ENCODE assay signal across 22 cellular contexts in genomic region chr17:37788531-37788930, GRCh38. TPM values are rescaled to one million over a fixed set of nuclear protein-coding genes. Genes with fewer than 3 reads are reported as not detected.
DNase-seq lines count a peak whose midpoint lies in the region; ATAC-seq and TF ChIP-seq lines count a peak whose summit lies in the region.
"Had no signal": no experiment of that assay in that cellular context is flagged by ENCODE, and none has a peak within 500 bp of the region (broad histone marks: within the 10 kb centered on the region; RNA-seq: fewer than 3 reads in every experiment).

No MANE protein-coding gene starts in this region.

- peaks cover 7% of the 10 kb centered on the region for H3K4me1 Mint-ChIP-seq in activated naive CD8-positive, alpha-beta T cell treated with anti-CD3 and anti-CD28 coated beads, Interleukin-2, amount 50 U/mL, for 24 hours
- H3K4me1 Mint-ChIP-seq: CD4-positive, CD25-positive, alpha-beta regulatory T cell; CD8-positive, alpha-beta memory T cell; GM23338 had no signal

- peak overlapping the region; percentile 2 for H3K4me2 ChIP-seq in hepatocyte
- H3K4me2 ChIP-seq: GM23338 had no signal

- intact Hi-C loops in mucosa of descending colon (cut with DNase I, micrococcal nuclease) (loop anchor here in 1 of 2 donors (10.0 kb wide), 1 partner anchor 134 kb away; no protein-coding TSS in a partner anchor), cardiac septum (cut with DNase I) (no loop called here)

- no peak overlapping the region for H3K4me3 Mint-ChIP-seq in activated naive CD8-positive, alpha-beta T cell treated with anti-CD3 and anti-CD28 coated beads, Interleukin-2, amount 50 U/mL, for 24 hours
- H3K4me3 Mint-ChIP-seq: CD4-positive, CD25-positive, alpha-beta regulatory T cell; CD8-positive, alpha-beta memory T cell; GM23338; IgD-negative memory B cell had no signal

- H3K9me3 ChIP-seq in hepatocyte (ENCODE audit: low read depth) (no peaks in the 10 kb centered on the region), mucosa of descending colon (no peaks in the 10 kb centered on the region)

- no peak overlapping the region for H3K27ac Mint-ChIP-seq in activated naive CD8-positive, alpha-beta T cell treated with anti-CD3 and anti-CD28 coated beads, Interleukin-2, amount 50 U/mL, for 24 hours
- H3K27ac Mint-ChIP-seq: CD4-positive, CD25-positive, alpha-beta regulatory T cell; CD8-positive, alpha-beta memory T cell; GM23338; IgD-negative memory B cell had no signal

- H3K4me1 ChIP-seq in hepatocyte (ENCODE audit: insufficient read depth): peaks cover 12% of the 10 kb centered on the region
- peaks cover 16% of the 10 kb centered on the region for H3K4me1 ChIP-seq in mucosa of descending colon (ENCODE audit: low read depth)
- no peaks in the 10 kb centered on the region for H3K4me1 ChIP-seq in rectal smooth muscle tissue (ENCODE audit: control insufficient read depth, insufficient read depth, low read length)
- H3K4me1 ChIP-seq: BE2C had no signal

- WGBS in hepatocyte (ENCODE audit: low lambda C conversion rate, missing lambda C conversion rate): 80% methylated on average over 1 of the region's 1 CpG

- H4K20me1 ChIP-seq in hepatocyte (ENCODE audit: insufficient read depth, poor library complexity, severe bottlenecking): no peaks in the 10 kb centered on the region

- no peaks in the 10 kb centered on the region for H3K36me3 Mint-ChIP-seq in activated naive CD8-positive, alpha-beta T cell treated with anti-CD3 and anti-CD28 coated beads, Interleukin-2, amount 50 U/mL, for 24 hours (ENCODE audit: low read depth)
- H3K36me3 Mint-ChIP-seq: CD8-positive, alpha-beta memory T cell had no signal

- no peaks in the 10 kb centered on the region for H3K79me2 ChIP-seq in hepatocyte

- no peak overlapping the region for H3K9ac ChIP-seq in rectal smooth muscle tissue (ENCODE audit: low read length)

- H3K27me3 ChIP-seq in hepatocyte: no peaks in the 10 kb centered on the region
- H3K27me3 ChIP-seq in rectal smooth muscle tissue (ENCODE audit: control insufficient read depth, insufficient read depth, low read length): no peaks in the 10 kb centered on the region

- DNase-seq in hepatocyte (ENCODE audit: low spot score) (no peak), mucosa of descending colon (peak in 1 of 3 donors; percentile 61), cardiac septum (ENCODE audit: low spot score) (no peak)
- no peak for DNase-seq in activated naive CD8-positive, alpha-beta T cell treated with anti-CD3 and anti-CD28 coated beads, Interleukin-2, amount 50 U/mL, for 24 hours
- DNase-seq: BE2C; C1 segment of cervical spinal cord; CD4-positive, CD25-positive, alpha-beta regulatory T cell; CD8-positive, alpha-beta memory T cell; COR-L47; DMS 273 treated with DMSO at 0.1 percent for 48 hours; DMS53; DND-41; EL; HCEC 1CT had no signal

- no peak overlapping the region for H3K4me3 ChIP-seq in hepatocyte
- H3K4me3 ChIP-seq in mucosa of descending colon: no peak overlapping the region
- peak overlapping the region; percentile 27 for H3K4me3 ChIP-seq in rectal smooth muscle tissue (ENCODE audit: low read length)
- H3K4me3 ChIP-seq: GM12878, GM23338 had no signal

- ATAC-seq in mucosa of descending colon: peak; percentile 81
- no peak for ATAC-seq in HG02642 (IDR thresholded peaks at IDR 0.05; ENCODE audit: poor library complexity, unreplicated experiment)
- ATAC-seq in GM19395 (IDR thresholded peaks at IDR 0.05; ENCODE audit: unreplicated experiment): no peak
- ATAC-seq in activated naive CD8-positive, alpha-beta T cell treated with anti-CD3 and anti-CD28 coated beads, Interleukin-2, amount 50 U/mL, for 24 hours: no peak
- ATAC-seq: GM12878, GM23338, HepG2 had no signal

- H3K27ac ChIP-seq in hepatocyte: peak overlapping the region; percentile 28
- H3K27ac ChIP-seq in rectal smooth muscle tissue (ENCODE audit: low read depth, low read length): no peak overlapping the region

- H2AFZ ChIP-seq in hepatocyte: no peak overlapping the region
- H2AFZ ChIP-seq: GM23338 had no signal

- no peaks in the 10 kb centered on the region for H3K9me2 ChIP-seq in hepatocyte (replicated peaks; ENCODE audit: insufficient read depth)

- no peaks in the 10 kb centered on the region for H3K9me3 Mint-ChIP-seq in activated naive CD8-positive, alpha-beta T cell treated with anti-CD3 and anti-CD28 coated beads, Interleukin-2, amount 50 U/mL, for 24 hours
- H3K9me3 Mint-ChIP-seq: CD4-positive, CD25-positive, alpha-beta regulatory T cell; CD8-positive, alpha-beta memory T cell; GM23338; IgD-negative memory B cell had no signal

- TF ChIP-seq CTCF in hepatocyte (IDR thresholded peaks at IDR 0.05; ENCODE audit: poor library complexity): no peak
- TF ChIP-seq CTCF in mucosa of descending colon (IDR thresholded peaks at IDR 0.05): no peak

- peaks cover 28% of the 10 kb centered on the region for H3K27me3 Mint-ChIP-seq in activated naive CD8-positive, alpha-beta T cell treated with anti-CD3 and anti-CD28 coated beads, Interleukin-2, amount 50 U/mL, for 24 hours

- no peaks in the 10 kb centered on the region for H3K36me3 ChIP-seq in hepatocyte (replicated peaks; ENCODE audit: insufficient read depth, low read depth)
- no peaks in the 10 kb centered on the region for H3K36me3 ChIP-seq in mucosa of descending colon (ENCODE audit: low read depth)
- no peaks in the 10 kb centered on the region for H3K36me3 ChIP-seq in rectal smooth muscle tissue (ENCODE audit: control insufficient read depth, insufficient read depth, low read length)
- H3K36me3 ChIP-seq: BE2C had no signal

RNA-seq across cellular contexts. Expression of gene HNF1B, which starts 43.7 kb away (rescaled TPM):
- total RNA-seq in hepatocyte (5.7 and 8.8 TPM in 2 replicates), mucosa of descending colon (10 to 100 TPM; 21.1 to 54.6 (median 34.8) TPM), cardiac septum (not detected)
- polyA plus RNA-seq in hepatocyte: 18.2 and 19.6 TPM in 2 replicates
- total RNA-seq: CD4-positive, CD25-positive, alpha-beta regulatory T cell; G401 had no signal
- polyA plus RNA-seq: CD4-positive, CD25-positive, alpha-beta regulatory T cell; CD8-positive, alpha-beta memory T cell; IgD-negative memory B cell had no signal
